36 cellular contexts compared by ENCODE assay signal in the genomic region with DNA sequence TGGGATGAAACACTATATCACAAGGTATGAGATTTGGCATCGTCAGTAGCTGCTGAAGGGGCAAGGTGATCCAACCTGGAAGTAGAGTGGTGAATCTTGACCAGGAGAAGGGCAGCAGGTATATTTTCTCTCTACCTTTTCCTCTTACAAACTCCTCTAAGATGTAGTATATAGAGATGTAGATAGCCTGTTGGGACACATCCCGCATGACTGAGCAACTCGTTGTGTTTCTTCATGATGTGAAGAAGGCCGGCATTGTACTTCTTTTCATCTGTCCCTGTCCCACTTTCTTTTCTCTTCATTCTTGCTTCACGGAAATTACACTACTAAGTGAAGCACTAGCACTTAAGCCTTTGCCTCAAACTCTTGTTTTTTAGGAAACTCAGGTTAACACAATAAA. TPM values are rescaled to one million over a fixed set of nuclear protein-coding genes. Genes with fewer than 3 reads are reported as not detected.
A peak's percentile ranks its signal among the peaks of the same experiment; 100 is the strongest.
DNase-seq lines count a peak whose midpoint lies in the region; ATAC-seq, FAIRE-seq and TF ChIP-seq lines count a peak whose summit lies in the region.
"Had no signal": no experiment of that assay in that cellular context is flagged by ENCODE, and none has a peak within 500 bp of the region (broad histone marks: within the 10 kb centered on the region; RNA-seq: fewer than 3 reads in every experiment).

No MANE protein-coding gene starts in this region.

- intact Hi-C loops in mammary epithelial cell (cut with micrococcal nuclease) (no loop called here), breast epithelium (cut with DNase I; ENCODE audit: low total_unique reads) (no loop called here), IMR-90 (cut with micrococcal nuclease) (no loop called here)

- FAIRE-seq in bronchial epithelial cell (lab: Jason Lieb, UNC): no peak
- FAIRE-seq: A204.1, A549, D721Med had no signal

- ATAC-seq in IMR-90 (ENCODE audit: low read depth): no peak
- no peak for ATAC-seq in esophagus mucosa
- no peak for ATAC-seq in HG02678 (IDR thresholded peaks at IDR 0.05; ENCODE audit: unreplicated experiment)
- ATAC-seq: A549; CD8-positive, alpha-beta T cell had no signal

- H3K14ac ChIP-seq in IMR-90 (replicated peaks; ENCODE audit: low read depth, low read length): no peak overlapping the region

- H3K4me2 ChIP-seq in mammary epithelial cell (ENCODE audit: insufficient read depth, low read depth, low read length) (no peak overlapping the region), IMR-90 (ENCODE audit: low read depth, low read length) (no peak overlapping the region)
- H3K4me2 ChIP-seq: A549; BLaER1; BLaER1 treated with 17β-estradiol and CSF1 and Interleukin-3, amounts not matched to agents 10 nM and 100 nM had no signal

- H3K4me3 ChIP-seq in mammary epithelial cell (replicated peaks in 1 of 3; ENCODE audit: insufficient read depth in 1 of 3, low read depth in 2 of 3, low read length in 3 of 3) (no peak overlapping the region), breast epithelium (no peak overlapping the region), IMR-90 (ENCODE audit: insufficient read depth, low read depth, low read length) (no peak overlapping the region), bronchial epithelial cell (ENCODE audit: low read depth, low read length) (no peak overlapping the region), epithelial cell of esophagus (ENCODE audit: low read length) (no peak overlapping the region)
- H3K4me3 ChIP-seq: A549; BLaER1; BLaER1 treated with 17β-estradiol and CSF1 and Interleukin-3, amounts not matched to agents 10 nM and 100 nM had no signal

- H3K56ac ChIP-seq in IMR-90 (ENCODE audit: extremely low read depth, insufficient read depth, low read length): no peak overlapping the region; the same call in 1 of the 2 replicates

- no peak overlapping the region for H2BK20ac ChIP-seq in IMR-90 (ENCODE audit: low read depth, low read length)

- H3K36me3 ChIP-seq in mammary epithelial cell (ENCODE audit: insufficient read depth, low read length): no peaks in the 10 kb centered on the region
- no peaks in the 10 kb centered on the region for H3K36me3 ChIP-seq in breast epithelium
- no peaks in the 10 kb centered on the region for H3K36me3 ChIP-seq in IMR-90 (ENCODE audit: control insufficient read depth, insufficient read depth, low read length)
- H3K36me3 ChIP-seq in bronchial epithelial cell (ENCODE audit: control insufficient read depth, insufficient read depth, low read length): no peaks in the 10 kb centered on the region
- H3K36me3 ChIP-seq: BE2C; BLaER1; BLaER1 treated with 17β-estradiol and CSF1 and Interleukin-3, amounts not matched to agents 10 nM and 100 nM had no signal

- H3K9me3 ChIP-seq in mammary epithelial cell (replicated peaks; ENCODE audit: insufficient read depth, low read length): no peaks in the 10 kb centered on the region
- H3K9me3 ChIP-seq in breast epithelium: no peaks in the 10 kb centered on the region
- H3K9me3 ChIP-seq in IMR-90 (ENCODE audit: control insufficient read depth, insufficient read depth, low read length): no peaks in the 10 kb centered on the region
- H3K9me3 ChIP-seq: A549; BE2C; BLaER1; BLaER1 treated with 17β-estradiol and CSF1 and Interleukin-3, amounts not matched to agents 10 nM and 100 nM; Caco-2 had no signal

- no peak overlapping the region for H2AK9ac ChIP-seq in IMR-90 (replicated peaks; ENCODE audit: low read depth, low read length, poor library complexity)

- H3K18ac ChIP-seq in IMR-90 (ENCODE audit: low read depth, low read length): no peak overlapping the region

- H3K27ac ChIP-seq in mammary epithelial cell (ENCODE audit: insufficient read depth, low read depth, low read length) (no peak overlapping the region), breast epithelium (no peak overlapping the region), IMR-90 (ENCODE audit: insufficient read depth, low read length) (no peak overlapping the region)
- H3K27ac ChIP-seq: 22Rv1; A549; BLaER1; BLaER1 treated with 17β-estradiol and CSF1 and Interleukin-3, amounts not matched to agents 10 nM and 100 nM; C4-2B had no signal

- no peaks in the 10 kb centered on the region for H3K27me3 ChIP-seq in mammary epithelial cell (ENCODE audit: insufficient read depth, low read length)
- no peaks in the 10 kb centered on the region for H3K27me3 ChIP-seq in breast epithelium
- H3K27me3 ChIP-seq in IMR-90 (ENCODE audit: control insufficient read depth, insufficient read depth, low read length): peaks cover 7% of the 10 kb centered on the region; the same call in 1 of the 2 replicates
- H3K27me3 ChIP-seq in bronchial epithelial cell (ENCODE audit: control insufficient read depth, insufficient read depth, low read length): no peaks in the 10 kb centered on the region
- H3K27me3 ChIP-seq: BLaER1; BLaER1 treated with 17β-estradiol and CSF1 and Interleukin-3, amounts not matched to agents 10 nM and 100 nM had no signal

- TF ChIP-seq CTCF in mammary epithelial cell (conservative IDR thresholded peaks at IDR 0.05 in 1 of 2, IDR thresholded peaks at IDR 0.05 in 1 of 2; ENCODE audit: extremely low read depth in 1 of 2, insufficient read depth in 1 of 2, low read depth in 1 of 2, low read length in 2 of 2) (no peak), breast epithelium (IDR thresholded peaks at IDR 0.05) (no peak), IMR-90 (conservative IDR thresholded peaks at IDR 0.05; ENCODE audit: low read depth, low read length) (no peak), bronchial epithelial cell (IDR thresholded peaks at IDR 0.05; ENCODE audit: insufficient read depth, low read length, severe bottlenecking) (no peak), epithelial cell of esophagus (IDR thresholded peaks at IDR 0.05; ENCODE audit: insufficient read depth, low read depth, low read length, missing control alignments) (no peak)

- H3K9me1 ChIP-seq in IMR-90 (ENCODE audit: insufficient read depth, low read length): no peaks in the 10 kb centered on the region

- no peak overlapping the region for H4K5ac ChIP-seq in IMR-90 (ENCODE audit: low read depth, low read length)

- H2AFZ ChIP-seq in mammary epithelial cell (ENCODE audit: low read depth, low read length): no peak overlapping the region
- no peak overlapping the region for H2AFZ ChIP-seq in IMR-90 (replicated peaks; ENCODE audit: low read length, poor library complexity)

- no peak overlapping the region for H4K91ac ChIP-seq in IMR-90 (ENCODE audit: insufficient read depth, low read depth, low read length)

- DNase-seq in mammary epithelial cell: peak; percentile 23
- DNase-seq in breast epithelium (ENCODE audit: low spot score in 2 of 2): no peak
- DNase-seq in IMR-90: no peak
- DNase-seq in bronchial epithelial cell (ENCODE audit: low read depth): peak; percentile 59
- DNase-seq in epithelial cell of esophagus (ENCODE audit: low read depth): peak; percentile 68
- no peak for DNase-seq in D341Med (ENCODE audit: low spot score)
- DNase-seq: 8988T; ACHN; AML-193; BE2C; C1 segment of cervical spinal cord; Caco-2; Calu3; CD4-positive, alpha-beta memory T cell; CD4-positive, alpha-beta T cell; CD4-positive, CD25-positive, alpha-beta regulatory T cell; CD8-positive, alpha-beta memory T cell; CD8-positive, alpha-beta T cell; COR-L47; DMS 273 treated with DMSO at 0.1 percent for 48 hours; DMS153; DMS53; DMS79; DMS79 treated with DMSO at 0.1 percent for 48 hours; DND-41; EL had no signal

- no peak overlapping the region for H3K23ac ChIP-seq in IMR-90 (ENCODE audit: low read depth, low read length)

- H3K4me1 ChIP-seq in mammary epithelial cell (ENCODE audit: insufficient read depth, low read length) (peaks cover 16% of the 10 kb centered on the region), breast epithelium (no peaks in the 10 kb centered on the region), IMR-90 (ENCODE audit: control insufficient read depth, insufficient read depth, low read length) (peaks cover 4% of the 10 kb centered on the region)
- H3K4me1 ChIP-seq: BE2C, Caco-2 had no signal

- TF ChIP-seq POLR2A in breast epithelium (IDR thresholded peaks at IDR 0.05): no peak
- no peak for TF ChIP-seq POLR2A in IMR-90 (IDR thresholded peaks at IDR 0.05; ENCODE audit: low read depth, low read length)

- dilution Hi-C loops in mammary epithelial cell (cut with HindIII; ENCODE audit: low sequenced_read_pairs) (no loop called here), IMR-90 (cut with HindIII; ENCODE audit: low sequenced_read_pairs, unreplicated experiment) (no loop called here)

- no peak overlapping the region for H2BK120ac ChIP-seq in IMR-90 (ENCODE audit: low read depth, low read length)

- H2AK5ac ChIP-seq in IMR-90 (ENCODE audit: low read depth, low read length): peak overlapping the region; percentile 75; the same call in 1 of the 2 replicates

- BruUV-seq in mammary epithelial cell (replicated peaks; lab: Mats Ljungman, UMichigan) (no TSS peak), IMR-90 (replicated peaks; lab: Mats Ljungman, UMichigan) (no TSS peak)

- no peaks in the 10 kb centered on the region; a peak in 1 of 4 replicates for H3K79me1 ChIP-seq in IMR-90 (ENCODE audit: low read depth in 1 of 2, low read length in 2 of 2)

- no peak for TF ChIP-seq RAD21 in IMR-90 (IDR thresholded peaks at IDR 0.05; ENCODE audit: low read length)

- 81% methylated on average over 5 of the region's 5 CpGs for WGBS in mammary epithelial cell (ENCODE audit: low coverage, missing lambda C conversion rate)
- no CpG with 5 or more reads among the region's 5 CpGs for WGBS in IMR-90 (ENCODE audit: extremely low coverage in 2 of 2, insufficient read length in 1 of 2), 2 experiments

- H2BK5ac ChIP-seq in IMR-90 (ENCODE audit: low read depth, low read length, poor library complexity, severe bottlenecking): no peak overlapping the region

- POLR2A ChIA-PET in IMR-90 (lab: Charles Lee; ENCODE audit: unreplicated experiment): no interaction called here

- H2BK15ac ChIP-seq in IMR-90 (ENCODE audit: low read depth, low read length): no peak overlapping the region; the same call in 2 of the 3 replicates

- H3K79me2 ChIP-seq in mammary epithelial cell (ENCODE audit: insufficient read depth, low read length): no peaks in the 10 kb centered on the region

- no peak overlapping the region; the same call in 1 of the 2 replicates for H3K4ac ChIP-seq in IMR-90 (ENCODE audit: low read depth, low read length)

- H4K8ac ChIP-seq in IMR-90 (ENCODE audit: low read depth in 2 of 2, low read length in 2 of 2): no peak overlapping the region

- CTCF ChIA-PET in mammary epithelial cell (lab: Charles Lee; ENCODE audit: low non-redundant PET) (no interaction called here), IMR-90 (lab: Yijun Ruan, JAX) (no interaction called here)

- in situ Hi-C loops in mammary epithelial cell (cut with MboI; ENCODE audit: low sequenced_read_pairs in 2 of 2) (loop anchor here in 1 of 2 donors (10.0 kb wide), 1 partner anchor 57 kb away; no protein-coding TSS in a partner anchor), IMR-90 (cut with MboI; ENCODE audit: low sequenced_read_pairs) (no loop called here)

- H3K9ac ChIP-seq in mammary epithelial cell (ENCODE audit: insufficient read depth, low read length) (no peak overlapping the region), IMR-90 (ENCODE audit: low read depth, low read length) (no peak overlapping the region)
- H3K9ac ChIP-seq: BLaER1; BLaER1 treated with 17β-estradiol and CSF1 and Interleukin-3, amounts not matched to agents 10 nM and 100 nM had no signal

- no peaks in the 10 kb centered on the region for H4K20me1 ChIP-seq in mammary epithelial cell (ENCODE audit: insufficient read depth, low read length)
- no peaks in the 10 kb centered on the region for H4K20me1 ChIP-seq in IMR-90 (ENCODE audit: insufficient read depth, low read length)
- H4K20me1 ChIP-seq: BLaER1; BLaER1 treated with 17β-estradiol and CSF1 and Interleukin-3, amounts not matched to agents 10 nM and 100 nM had no signal

RNA-seq across cellular contexts. Expression of a gene that starts 7.3 kb away (rescaled TPM):
- total RNA-seq in mammary epithelial cell: 1 to 10 TPM; 1.5 to 1.6 TPM
- 0.29 TPM for polyA plus RNA-seq in mammary epithelial cell
- 0.47 TPM for polyA minus RNA-seq in mammary epithelial cell
- total RNA-seq in breast epithelium: 1 to 10 TPM in 2 of 3 donors, under 1 TPM in 1; 0.48 to 7.3 (median 2.9) TPM
- 0.18 and 0.28 TPM in 2 replicates for total RNA-seq in IMR-90 (2012; rRNA removed)
- polyA plus RNA-seq in IMR-90 (2012; rRNA removed): 0.19 and 0.41 TPM in 2 replicates
- 0.38 and 0.88 TPM in 2 replicates for polyA plus RNA-seq in IMR-90 (2012; cell fraction: cytosol; rRNA removed)
- polyA plus RNA-seq in IMR-90 (2012; cell fraction: nucleus; rRNA removed; ENCODE audit: low replicate concordance): 0.35 and 0.91 TPM in 2 replicates
- 0.26 TPM in 2 replicates for total RNA-seq in bronchial epithelial cell
- 0.28 TPM for total RNA-seq in esophagus mucosa
- polyA plus RNA-seq: CD14-positive monocyte had no signal

Comparison
In these comparisons a context has a peak if more than half of its experiments do, and no peak if none do; other contexts are left out.
1. DNase-seq: peak in mammary epithelial cell (single experiment), bronchial epithelial cell (single experiment) and epithelial cell of esophagus (single experiment); none in breast epithelium (0 of 2), IMR-90 (single experiment) and D341Med (single experiment).